ENCODE assay signal across 10 cellular contexts in the genomic region with DNA sequence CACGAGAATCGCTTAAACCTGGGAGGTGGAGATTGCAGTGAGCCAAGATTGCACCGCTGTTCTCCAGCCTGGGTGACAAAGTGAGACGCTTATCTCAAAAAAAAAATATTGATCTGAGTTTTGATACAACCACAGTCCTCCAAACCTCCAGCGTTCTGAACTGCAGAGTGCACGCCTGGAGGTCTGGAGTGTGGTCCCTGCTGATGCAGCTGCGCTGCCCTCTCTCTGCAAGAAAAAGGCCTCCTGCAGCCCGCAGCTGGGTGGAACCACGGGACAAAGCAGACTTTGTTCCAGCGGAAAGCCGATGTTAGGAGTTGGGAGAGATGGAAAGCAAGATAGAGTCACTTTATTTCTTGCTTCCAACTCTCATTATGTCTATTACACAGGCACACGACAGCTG.
DNase-seq lines count a peak whose midpoint lies in the region; ATAC-seq and TF ChIP-seq lines count a peak whose summit lies in the region.
"Had no signal": no experiment of that assay in that cellular context is flagged by ENCODE, and none has a peak within 500 bp of the region (broad histone marks: within the 10 kb centered on the region; RNA-seq: fewer than 3 reads in every experiment).

No MANE protein-coding gene starts in this region.

- intact Hi-C loops in PC-9 (cut with micrococcal nuclease; ENCODE audit: unreplicated experiment): no loop called here

- H3K9me2 ChIP-seq in PC-9 (ENCODE audit: insufficient read depth): no peaks in the 10 kb centered on the region

- no peak for ATAC-seq in GM21619 (IDR thresholded peaks at IDR 0.05; ENCODE audit: unreplicated experiment)

- peak overlapping the region; percentile 32 for H3K27ac ChIP-seq in substantia nigra (ENCODE audit: low read depth, low read length, poor library complexity, severe bottlenecking)
- H3K27ac ChIP-seq in PC-9: no peak overlapping the region
- H3K27ac ChIP-seq in smooth muscle cell (ENCODE audit: low read depth): no peak overlapping the region

- H3F3A ChIP-seq in PC-9 (ENCODE audit: insufficient read depth, low read depth): peaks cover 5% of the 10 kb centered on the region; the same call in 1 of the 2 replicates
- no peaks in the 10 kb centered on the region for H3F3A ChIP-seq in smooth muscle cell (ENCODE audit: low read depth)

- H2AFZ ChIP-seq in PC-9 (no peak overlapping the region), smooth muscle cell (ENCODE audit: low read depth) (no peak overlapping the region)

- peak; percentile 16 for DNase-seq in NCI-H510A treated with DMSO at 0.1 percent for 48 hours (lab: John Stamatoyannopoulos, UW)
- no peak for DNase-seq in NCI-H510A (lab: John Stamatoyannopoulos, UW)
- peak in 54 of 58 donors; percentile 10 to 91 (median 66) for DNase-seq in anterior cingulate cortex (lab: John Stamatoyannopoulos, UW)
- peak; percentile 77 for DNase-seq in inferior parietal cortex (ENCODE audit: extremely low spot score)
- peak; percentile 7 to 91 (median 73) for DNase-seq in substantia nigra (lab: John Stamatoyannopoulos, UW)
- DNase-seq in PC-9: no peak
- DNase-seq in smooth muscle cell (lab: John Stamatoyannopoulos, UW; ENCODE audit: unreplicated experiment): no peak
- DNase-seq: activated CD4-positive, alpha-beta T cell treated with anti-CD3 and anti-CD28 coated beads for 48 hours; RPMI8226 had no signal

- no TSS peak for BruUV-seq in PC-9 (replicated peaks; lab: Mats Ljungman, UMichigan)

- H3K79me2 ChIP-seq in PC-9 (ENCODE audit: low read depth): 0 out of 2 replicates have a peak, but pooled peaks cover 6% of the 10 kb centered on the region
- peaks cover 7% of the 10 kb centered on the region for H3K79me2 ChIP-seq in smooth muscle cell (ENCODE audit: low read depth)

- peaks cover 19% of the 10 kb centered on the region for H3K4me1 ChIP-seq in PC-9 (replicated peaks; ENCODE audit: insufficient read depth)
- peaks cover 8% of the 10 kb centered on the region for H3K4me1 ChIP-seq in smooth muscle cell (ENCODE audit: low read depth)

- POLR2A ChIA-PET in PC-9 (lab: Charles Lee; ENCODE audit: unreplicated experiment): no interaction called here

- H4K20me1 ChIP-seq in PC-9 (ENCODE audit: insufficient read depth): no peaks in the 10 kb centered on the region
- no peaks in the 10 kb centered on the region for H4K20me1 ChIP-seq in smooth muscle cell (ENCODE audit: low read depth)

- CTCF ChIA-PET in PC-9 (lab: Charles Lee): no interaction called here

- H3K4me3 ChIP-seq in PC-9 (no peak overlapping the region), smooth muscle cell (no peak overlapping the region)

- no peaks in the 10 kb centered on the region for H3K27me3 ChIP-seq in PC-9 (ENCODE audit: insufficient read depth, low read depth)
- H3K27me3 ChIP-seq in smooth muscle cell (ENCODE audit: low read depth): no peaks in the 10 kb centered on the region

- WGBS in smooth muscle cell (ENCODE audit: low lambda C conversion rate): 45% methylated on average over 12 of the region's 12 CpGs

- TF ChIP-seq CTCF in PC-9 (conservative IDR thresholded peaks at IDR 0.05) (no peak), smooth muscle cell (IDR thresholded peaks at IDR 0.05; ENCODE audit: borderline replicate concordance, insufficient read depth, poor library complexity, severe bottlenecking) (no peak)

- no peak overlapping the region for H3K9ac ChIP-seq in smooth muscle cell (ENCODE audit: low read depth)

- H3K36me3 ChIP-seq in PC-9 (ENCODE audit: low read depth) (no peaks in the 10 kb centered on the region), smooth muscle cell (ENCODE audit: low read depth) (no peaks in the 10 kb centered on the region)

- H3K9me3 ChIP-seq in PC-9 (ENCODE audit: insufficient read depth, low read depth) (no peaks in the 10 kb centered on the region), smooth muscle cell (replicated peaks; ENCODE audit: low read depth) (no peaks in the 10 kb centered on the region)

- H3K4me2 ChIP-seq in PC-9 (no peak overlapping the region), smooth muscle cell (no peak overlapping the region)

Comparison
In these comparisons a context has a peak if more than half of its experiments do, and no peak if none do; other contexts are left out.
1. DNase-seq: peak in NCI-H510A treated with DMSO at 0.1 percent for 48 hours (single experiment), anterior cingulate cortex (54 of 58), inferior parietal cortex (single experiment) and substantia nigra (49 of 49); none in NCI-H510A (single experiment), PC-9 (0 of 2) and smooth muscle cell (single experiment).